In the genomic region with DNA sequence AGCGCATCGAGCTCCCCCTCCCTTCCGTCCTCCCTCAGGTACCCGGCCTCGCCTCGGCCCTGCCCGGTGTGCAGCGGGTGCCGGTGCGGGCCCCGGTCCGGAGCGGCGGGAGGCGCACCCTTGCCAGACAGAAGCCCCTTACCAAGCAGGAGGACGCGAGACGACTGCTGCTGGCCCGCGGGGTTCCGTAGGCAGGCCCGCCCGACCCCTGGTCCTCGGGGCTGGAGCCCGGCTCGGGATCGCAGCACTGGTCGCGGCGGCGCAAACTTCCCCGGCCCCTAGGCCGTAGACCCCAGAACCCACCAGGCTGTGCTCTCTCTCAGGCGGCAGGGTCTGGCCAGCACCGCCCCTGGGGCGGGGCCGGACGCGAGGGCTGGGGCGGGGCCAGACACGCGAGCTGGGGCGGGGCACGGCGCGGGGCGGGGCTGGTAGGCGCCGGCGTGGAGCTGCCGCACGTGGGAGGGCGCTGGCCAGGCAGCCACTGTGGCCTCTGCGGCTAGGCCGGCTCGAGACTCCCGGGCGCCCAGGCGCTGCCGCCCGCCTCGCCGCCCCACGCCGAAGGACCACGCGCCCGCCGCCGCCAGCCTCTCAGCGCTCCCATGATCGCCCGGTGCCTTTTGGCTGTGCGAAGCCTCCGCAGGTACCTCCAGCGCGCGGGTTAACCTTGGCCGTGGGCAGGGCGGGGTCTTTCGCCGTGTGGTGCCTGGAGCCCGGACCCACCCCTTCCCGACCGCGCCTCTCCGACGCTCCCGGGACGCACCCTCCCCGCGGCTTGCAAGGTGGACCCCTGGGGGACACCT, we compare ENCODE assay signal across 8 cellular contexts. TPM values are rescaled to one million over a fixed set of nuclear protein-coding genes. Genes with fewer than 3 reads are reported as not detected.
DNase-seq lines count a peak whose midpoint lies in the region; ATAC-seq and TF ChIP-seq lines count a peak whose summit lies in the region.

A gene (plus strand): TSS at position 431 of the 800 bp plus-strand sequence. CDS start 169 bp downstream, at position 600.
A gene with protein sequence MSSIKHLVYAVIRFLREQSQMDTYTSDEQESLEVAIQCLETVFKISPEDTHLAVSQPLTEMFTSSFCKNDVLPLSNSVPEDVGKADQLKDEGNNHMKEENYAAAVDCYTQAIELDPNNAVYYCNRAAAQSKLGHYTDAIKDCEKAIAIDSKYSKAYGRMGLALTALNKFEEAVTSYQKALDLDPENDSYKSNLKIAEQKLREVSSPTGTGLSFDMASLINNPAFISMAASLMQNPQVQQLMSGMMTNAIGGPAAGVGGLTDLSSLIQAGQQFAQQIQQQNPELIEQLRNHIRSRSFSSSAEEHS (minus strand): TSS at position 335 of the 800 bp plus-strand sequence. CDS start 1,302 bp downstream, outside the sequence.

- peak; percentile 91 for ATAC-seq in HG02885 (IDR thresholded peaks at IDR 0.05; ENCODE audit: poor library complexity, unreplicated experiment)

- CTCF ChIA-PET in mammary epithelial cell (lab: Charles Lee; ENCODE audit: low non-redundant PET): interaction anchor here (0.7 kb wide), 1 partner anchor 136 kb away, joined by 7 read pairs; no protein-coding TSS in a partner anchor

- peaks cover 3% of the 10 kb centered on the region for H3K4me1 ChIP-seq in mammary epithelial cell (ENCODE audit: insufficient read depth, low read length)
- H3K4me1 ChIP-seq in smooth muscle cell (ENCODE audit: low read depth): peaks cover 7% of the 10 kb centered on the region

- H3F3A ChIP-seq in smooth muscle cell (ENCODE audit: low read depth): peaks cover 6% of the 10 kb centered on the region

- intact Hi-C loops in mammary epithelial cell (cut with micrococcal nuclease): loop anchor here (1.0 to 5.0 kb wide), 2 partner anchors 205 to 422 kb away; a partner anchor contains a TSS

- peak within 1 kb of the TSS; percentile 96 for H3K4me2 ChIP-seq in mammary epithelial cell (ENCODE audit: insufficient read depth, low read depth, low read length)
- H3K4me2 ChIP-seq in smooth muscle cell: peak within 1 kb of the TSS; percentile 85

- H3K9ac ChIP-seq in mammary epithelial cell (ENCODE audit: insufficient read depth, low read length) (peak within 1 kb of the TSS; percentile 93), smooth muscle cell (ENCODE audit: low read depth) (peak within 1 kb of the TSS; percentile 89)

- 0% methylated on average over 6 of the region's 92 CpGs for WGBS in mammary epithelial cell (ENCODE audit: low coverage, missing lambda C conversion rate)
- 2% methylated on average over 53 of the region's 92 CpGs for WGBS in smooth muscle cell (ENCODE audit: low lambda C conversion rate)

- H3K4me3 ChIP-seq in WERI-Rb-1 (ENCODE audit: low read depth, low read length): peak within 1 kb of the TSS; percentile 68
- peak within 1 kb of the TSS; percentile 90 to 96 (median 96) for H3K4me3 ChIP-seq in mammary epithelial cell (replicated peaks in 1 of 3; ENCODE audit: insufficient read depth in 1 of 3, low read depth in 2 of 3, low read length in 3 of 3)
- peak within 1 kb of the TSS; percentile 83 for H3K4me3 ChIP-seq in smooth muscle cell

- H3K79me2 ChIP-seq in mammary epithelial cell (ENCODE audit: insufficient read depth, low read length) (peaks cover 51% of the 10 kb centered on the region), smooth muscle cell (ENCODE audit: low read depth) (peaks cover 46% of the 10 kb centered on the region)

- DNase-seq in NCI-H2196 (lab: John Stamatoyannopoulos, UW; ENCODE audit: unreplicated experiment): peak; percentile 40
- no peak for DNase-seq in NCI-H2196 treated with DMSO at 0.1 percent for 48 hours (lab: John Stamatoyannopoulos, UW; ENCODE audit: unreplicated experiment)
- peak; percentile 36 for DNase-seq in NCI-H2029 treated with DMSO at 0.1 percent for 48 hours (lab: John Stamatoyannopoulos, UW)
- DNase-seq in WERI-Rb-1: peak; percentile 83
- peak; percentile 67 for DNase-seq in mammary epithelial cell
- peak; percentile 97 for DNase-seq in iPS-NIHi7 (ENCODE audit: extremely low spot score)
- DNase-seq in smooth muscle cell (lab: John Stamatoyannopoulos, UW; ENCODE audit: unreplicated experiment): peak; percentile 70

- in situ Hi-C loops in mammary epithelial cell (cut with MboI; ENCODE audit: low sequenced_read_pairs in 2 of 2): no loop called here

- H4K20me1 ChIP-seq in mammary epithelial cell (ENCODE audit: insufficient read depth, low read length): no peaks in the 10 kb centered on the region
- H4K20me1 ChIP-seq in smooth muscle cell (ENCODE audit: low read depth): peaks cover 13% of the 10 kb centered on the region

- peak within 1 kb of the TSS; percentile 84 for H3K27ac ChIP-seq in WERI-Rb-1
- peak within 1 kb of the TSS; percentile 69 for H3K27ac ChIP-seq in mammary epithelial cell (ENCODE audit: insufficient read depth, low read depth, low read length)
- peak within 1 kb of the TSS; percentile 72 for H3K27ac ChIP-seq in smooth muscle cell (ENCODE audit: low read depth)

- H3K9me3 ChIP-seq in WERI-Rb-1 (ENCODE audit: severe bottlenecking): no peaks in the 10 kb centered on the region
- H3K9me3 ChIP-seq in mammary epithelial cell (replicated peaks; ENCODE audit: insufficient read depth, low read length): no peaks in the 10 kb centered on the region
- no peaks in the 10 kb centered on the region for H3K9me3 ChIP-seq in smooth muscle cell (replicated peaks; ENCODE audit: low read depth)

- H2AFZ ChIP-seq in mammary epithelial cell (ENCODE audit: low read depth, low read length) (peak within 1 kb of the TSS; percentile 99), smooth muscle cell (ENCODE audit: low read depth) (peak within 1 kb of the TSS; percentile 96)

- dilution Hi-C loops in mammary epithelial cell (cut with HindIII; ENCODE audit: low sequenced_read_pairs): no loop called here

- BruUV-seq in mammary epithelial cell (replicated peaks; lab: Mats Ljungman, UMichigan): no TSS peak

- H3K36me3 ChIP-seq in WERI-Rb-1 (peaks cover 12% of the 10 kb centered on the region), mammary epithelial cell (ENCODE audit: insufficient read depth, low read length) (peaks cover 9% of the 10 kb centered on the region), smooth muscle cell (ENCODE audit: low read depth) (no peaks in the 10 kb centered on the region)

- TF ChIP-seq CTCF in WERI-Rb-1 (IDR thresholded peaks at IDR 0.05; ENCODE audit: low read depth, low read length) (no peak), mammary epithelial cell (conservative IDR thresholded peaks at IDR 0.05 in 1 of 2, IDR thresholded peaks at IDR 0.05 in 1 of 2; ENCODE audit: extremely low read depth in 1 of 2, insufficient read depth in 1 of 2, low read depth in 1 of 2, low read length in 2 of 2) (no peak), smooth muscle cell (IDR thresholded peaks at IDR 0.05; ENCODE audit: borderline replicate concordance, insufficient read depth, poor library complexity, severe bottlenecking) (no peak)

- H3K27me3 ChIP-seq in WERI-Rb-1 (ENCODE audit: insufficient read depth, low read depth, severe bottlenecking): no peaks in the 10 kb centered on the region
- H3K27me3 ChIP-seq in mammary epithelial cell (ENCODE audit: insufficient read depth, low read length): no peaks in the 10 kb centered on the region
- H3K27me3 ChIP-seq in smooth muscle cell (ENCODE audit: low read depth): no peaks in the 10 kb centered on the region

RNA-seq across cellular contexts. Expression of the first gene that starts in this region (rescaled TPM):
- total RNA-seq in mammary epithelial cell (10 to 100 TPM; 25.5 to 37.0 TPM), smooth muscle cell (33.6 and 37.7 TPM in 2 replicates)
- polyA plus RNA-seq in mammary epithelial cell (23.5 TPM), smooth muscle cell (25.4 and 31.9 TPM in 2 replicates)
- polyA minus RNA-seq in mammary epithelial cell: 37.0 TPM

RNA-seq across cellular contexts. Expression of the second gene that starts in this region (rescaled TPM):
- total RNA-seq in mammary epithelial cell (10 to 100 TPM; 15.2 to 20.9 TPM), smooth muscle cell (12.8 and 16.4 TPM in 2 replicates)
- polyA plus RNA-seq in mammary epithelial cell (5.1 TPM), smooth muscle cell (3.8 and 5.3 TPM in 2 replicates)
- polyA minus RNA-seq in mammary epithelial cell: 13.4 TPM
